ENCODE assay signal across 17 cellular contexts in genomic region chr3:74692-75243, GRCh38.
A peak's percentile ranks its signal among the peaks of the same experiment; 100 is the strongest.
DNase-seq lines count a peak whose midpoint lies in the region; ATAC-seq, FAIRE-seq and TF ChIP-seq lines count a peak whose summit lies in the region.
"Had no signal": no experiment of that assay in that cellular context is flagged by ENCODE, and none has a peak within 500 bp of the region (broad histone marks: within the 10 kb centered on the region; RNA-seq: fewer than 3 reads in every experiment).

No MANE protein-coding gene starts in this region.

- FAIRE-seq in HepG2 (lab: Jason Lieb, UNC) = no peak

- no peak for TF ChIP-seq CTCF in right atrium auricular region (IDR thresholded peaks at IDR 0.05)
- no peak for TF ChIP-seq CTCF in gastroesophageal sphincter (IDR thresholded peaks at IDR 0.05)
- TF ChIP-seq CTCF in mucosa of descending colon (IDR thresholded peaks at IDR 0.05) = no peak
- no peak for TF ChIP-seq CTCF in upper lobe of right lung (IDR thresholded peaks at IDR 0.05)
- TF ChIP-seq CTCF in HepG2 (CRISPR knock-in tag; IDR thresholded peaks at IDR 0.05) = no peak
- TF ChIP-seq CTCF in WERI-Rb-1 (IDR thresholded peaks at IDR 0.05; ENCODE audit: low read depth, low read length) = no peak

- no peak for TF ChIP-seq RAD21 in HepG2 (CRISPR knock-in tag; IDR thresholded peaks at IDR 0.05)

- H3K36me3 ChIP-seq in right atrium auricular region (no peaks in the 10 kb centered on the region), gastroesophageal sphincter (no peaks in the 10 kb centered on the region), mucosa of descending colon (ENCODE audit: low read depth) (no peaks in the 10 kb centered on the region), upper lobe of right lung (no peaks in the 10 kb centered on the region), HepG2 (replicated peaks in 1 of 2; ENCODE audit: control insufficient read depth in 1 of 2, insufficient read depth in 2 of 2, low read length in 2 of 2) (no peaks in the 10 kb centered on the region), WERI-Rb-1 (no peaks in the 10 kb centered on the region)

- intact Hi-C loops in Right ventricle myocardium inferior (cut with DNase I) = no loop called here
- intact Hi-C loops in mucosa of descending colon (cut with DNase I, micrococcal nuclease) = no loop called here
- intact Hi-C loops in upper lobe of right lung (cut with DNase I) = no loop called here
- intact Hi-C loops in HepG2 (cut with micrococcal nuclease; ENCODE audit: unreplicated experiment) = no loop called here

- CTCF ChIA-PET in HepG2 (lab: Yijun Ruan, JAX; ENCODE audit: low intra/inter-chr PET ratio, low total read pairs) = no interaction called here

- no peak overlapping the region for H3K4me2 ChIP-seq in HepG2 (ENCODE audit: low read depth, low read length)

- H4K20me1 ChIP-seq in HepG2 (ENCODE audit: insufficient read depth, low read length) = no peaks in the 10 kb centered on the region

- BruUV-seq in HepG2 (replicated peaks; lab: Mats Ljungman, UMichigan) = no TSS peak

- 74 to 80% methylated on average over 1 to 3 of the region's 3 CpGs for WGBS in gastroesophageal sphincter (ENCODE audit: low coverage in 1 of 2), 2 donors
- 26% methylated on average over 3 of the region's 3 CpGs for WGBS in HepG2 (ENCODE audit: low lambda C conversion rate)

- no peak overlapping the region for H2AFZ ChIP-seq in HepG2 (ENCODE audit: low read length)

- POLR2A ChIA-PET in HepG2 (lab: Yijun Ruan, JAX) = no interaction called here

- H3K4me3 ChIP-seq in right atrium auricular region = no peak overlapping the region
- H3K4me3 ChIP-seq in gastroesophageal sphincter = no peak overlapping the region
- H3K4me3 ChIP-seq in mucosa of descending colon = no peak overlapping the region
- no peak overlapping the region for H3K4me3 ChIP-seq in upper lobe of right lung
- H3K4me3 ChIP-seq in HepG2 (replicated peaks in 1 of 3; ENCODE audit: insufficient read depth in 1 of 3, low read depth in 2 of 3, low read length in 3 of 3) = no peak overlapping the region
- H3K4me3 ChIP-seq in WERI-Rb-1 (ENCODE audit: low read depth, low read length) = no peak overlapping the region

- H3K9ac ChIP-seq in HepG2 (ENCODE audit: insufficient read depth, low read depth, low read length) = no peak overlapping the region

- no peaks in the 10 kb centered on the region for H3K79me2 ChIP-seq in HepG2 (ENCODE audit: insufficient read depth, low read length)

- H3K4me1 ChIP-seq in right atrium auricular region (peaks cover 0 to 21% of the 10 kb centered on the region in 2 donors), gastroesophageal sphincter (peaks cover 0 to 4% (median 3%) of the 10 kb centered on the region in 3 donors), mucosa of descending colon (ENCODE audit: low read depth) (no peaks in the 10 kb centered on the region), upper lobe of right lung (no peaks in the 10 kb centered on the region), HepG2 (ENCODE audit: insufficient read depth, low read length) (no peaks in the 10 kb centered on the region)

- TF ChIP-seq EP300 in gastroesophageal sphincter (IDR thresholded peaks at IDR 0.05) = no peak
- no peak for TF ChIP-seq EP300 in HepG2 (IDR thresholded peaks at IDR 0.05; ENCODE audit: low read depth in 2 of 2, low read length in 2 of 2)
- TF ChIP-seq EP300 in HepG2 (CRISPR knock-in tag; IDR thresholded peaks at IDR 0.05; ENCODE audit: borderline replicate concordance) = no peak

- H3K27me3 ChIP-seq in right atrium auricular region = no peaks in the 10 kb centered on the region
- H3K27me3 ChIP-seq in gastroesophageal sphincter = no peaks in the 10 kb centered on the region
- H3K27me3 ChIP-seq in upper lobe of right lung = no peaks in the 10 kb centered on the region
- H3K27me3 ChIP-seq in HepG2 (ENCODE audit: control insufficient read depth in 1 of 2, insufficient read depth in 2 of 2, low read length in 2 of 2) = no peaks in the 10 kb centered on the region
- no peaks in the 10 kb centered on the region for H3K27me3 ChIP-seq in WERI-Rb-1 (ENCODE audit: insufficient read depth, low read depth, severe bottlenecking)

- no peak for TF ChIP-seq POLR2A in gastroesophageal sphincter (IDR thresholded peaks at IDR 0.05)
- no peak for TF ChIP-seq POLR2A in HepG2 (IDR thresholded peaks at IDR 0.05; ENCODE audit: insufficient read depth in 1 of 2, low read depth in 2 of 2, low read length in 2 of 2)

- ATAC-seq in Right ventricle myocardium inferior (peak; percentile 65), gastroesophageal sphincter (no peak), mucosa of descending colon (peak; percentile 16), upper lobe of right lung (no peak), HepG2 (no peak)
- ATAC-seq in activated CD4-positive, CD25-positive, alpha-beta regulatory T cell treated with anti-CD3 and anti-CD28 coated beads, Interleukin-2, amount 50 U/mL, for 24 hours = no peak

- H3K27ac ChIP-seq in right atrium auricular region = peak overlapping the region in 1 of 2 donors; percentile 37
- H3K27ac ChIP-seq in gastroesophageal sphincter = peak overlapping the region in 3 of 4 donors; percentile 60 to 64 (median 61)
- peak overlapping the region; percentile 28 for H3K27ac ChIP-seq in upper lobe of right lung
- H3K27ac ChIP-seq in HepG2 (ENCODE audit: extremely low read length, insufficient read depth, low read length) = no peak overlapping the region
- H3K27ac ChIP-seq in WERI-Rb-1 = no peak overlapping the region

- in situ Hi-C loops in HepG2 (cut with HindIII; ENCODE audit: extremely low pct_ligation_motif_present, low pct_unique_long_range_greater_than_20kb) = no loop called here

- no peaks in the 10 kb centered on the region for H3K9me3 ChIP-seq in right atrium auricular region
- H3K9me3 ChIP-seq in gastroesophageal sphincter = no peaks in the 10 kb centered on the region
- H3K9me3 ChIP-seq in mucosa of descending colon = no peaks in the 10 kb centered on the region
- H3K9me3 ChIP-seq in upper lobe of right lung = no peaks in the 10 kb centered on the region
- H3K9me3 ChIP-seq in HepG2 (ENCODE audit: low read length) = peaks cover 11% of the 10 kb centered on the region
- H3K9me3 ChIP-seq in WERI-Rb-1 (ENCODE audit: severe bottlenecking) = no peaks in the 10 kb centered on the region

- DNase-seq in Right ventricle myocardium inferior (ENCODE audit: missing footprints) (no peak), right atrium auricular region (ENCODE audit: low spot score) (no peak), mucosa of descending colon (no peak), upper lobe of right lung (no peak), HepG2 (ENCODE audit: low spot score) (no peak), WERI-Rb-1 (no peak)
- DNase-seq: 8988T, C1 segment of cervical spinal cord, DMS 273 treated with DMSO at 0.1 percent for 48 hours, EL, HCEC 1CT, IMR-90, Kasumi-1, NCI-H2029, NCI-H510A had no signal

TF ChIP-seq in HepG2, 621 proteins besides CTCF, POLR2A, EP300 and RAD21:
- TF ChIP-seq TCF7 (IDR thresholded peaks at IDR 0.05; ENCODE audit: low read depth) (no peak), ZBTB3 (CRISPR knock-in tag; IDR thresholded peaks at IDR 0.05; ENCODE audit: borderline replicate concordance, low read depth) (no peak), SP5 (CRISPR knock-in tag; IDR thresholded peaks at IDR 0.05; ENCODE audit: borderline replicate concordance, low read depth) (no peak), CBFB (CRISPR knock-in tag; IDR thresholded peaks at IDR 0.05) (no peak), JARID2 (CRISPR knock-in tag; IDR thresholded peaks at IDR 0.05; ENCODE audit: insufficient replicate concordance) (no peak), ZNF281 (CRISPR knock-in tag; IDR thresholded peaks at IDR 0.05; ENCODE audit: borderline replicate concordance) (no peak), ETV5 (CRISPR knock-in tag; IDR thresholded peaks at IDR 0.05; ENCODE audit: borderline replicate concordance) (no peak), ATF1 (CRISPR knock-in tag; IDR thresholded peaks at IDR 0.05) (no peak), ZSCAN21 (CRISPR knock-in tag; IDR thresholded peaks at IDR 0.05; ENCODE audit: borderline replicate concordance) (no peak)

Comparison
In these comparisons a context has a peak if more than half of its experiments do, and no peak if none do; other contexts are left out.
1. ATAC-seq: peak in Right ventricle myocardium inferior (single experiment) and mucosa of descending colon (single experiment); none in gastroesophageal sphincter (single experiment), upper lobe of right lung (single experiment), activated CD4-positive, CD25-positive, alpha-beta regulatory T cell treated with anti-CD3 and anti-CD28 coated beads, Interleukin-2, amount 50 U/mL, for 24 hours (0 of 2) and HepG2 (single experiment).
2. H3K27ac ChIP-seq: peak in gastroesophageal sphincter (3 of 4) and upper lobe of right lung (single experiment); none in HepG2 (single experiment) and WERI-Rb-1 (single experiment).